In genomic region chr19:35348909-35349611, GRCh38 we compare ENCODE assay signal across 12 cellular contexts. TPM values are rescaled to one million over a fixed set of nuclear protein-coding genes. Genes with fewer than 3 reads are reported as not detected.
DNase-seq lines count a peak whose midpoint lies in the region; ATAC-seq, FAIRE-seq and TF ChIP-seq lines count a peak whose summit lies in the region.
"Had no signal": no experiment of that assay in that cellular context is flagged by ENCODE, and none has a peak within 500 bp of the region (broad histone marks: within the 10 kb centered on the region; RNA-seq: fewer than 3 reads in every experiment).

No MANE protein-coding gene starts in this region.

- H3K23me2 ChIP-seq in H1 (ENCODE audit: low read depth, low read length) = no peaks in the 10 kb centered on the region; the same call in 1 of the 2 replicates

- H3K4me2 ChIP-seq in H1 (ENCODE audit: insufficient read depth in 1 of 2, low read depth in 2 of 2, low read length in 2 of 2) = no peak overlapping the region

- H3K4me1 ChIP-seq in H1 (replicated peaks in 1 of 4; ENCODE audit: control insufficient read depth in 3 of 4, insufficient read depth in 4 of 4, low read length in 3 of 4) (peaks cover 0 to 2% (median 0%) of the 10 kb centered on the region in 4 experiments; a peak in 2 of 7 replicates), spleen (peaks cover 24 to 89% (median 62%) of the 10 kb centered on the region in 6 donors), psoas muscle (no peaks in the 10 kb centered on the region)

- H3K18ac ChIP-seq in H1 (ENCODE audit: extremely low read depth, low read length) = no peak overlapping the region

- no peak overlapping the region for H3K4me3 ChIP-seq in H1 (ENCODE audit: extremely low read depth in 1 of 4, insufficient read depth in 2 of 4, low read depth in 3 of 4, low read length in 4 of 4)
- no peak overlapping the region for H3K4me3 ChIP-seq in spleen
- no peak overlapping the region for H3K4me3 ChIP-seq in psoas muscle

- no peaks in the 10 kb centered on the region for H3K9me3 ChIP-seq in H1 (ENCODE audit: insufficient read depth in 2 of 2, low read depth in 1 of 2, low read length in 1 of 2)
- H3K9me3 ChIP-seq in spleen = no peaks in the 10 kb centered on the region
- H3K9me3 ChIP-seq in psoas muscle = no peaks in the 10 kb centered on the region

- H2BK120ac ChIP-seq in H1 (replicated peaks; ENCODE audit: low read depth, low read length) = no peak overlapping the region

- H2AK5ac ChIP-seq in H1 (ENCODE audit: low read depth, low read length) = no peak overlapping the region

- no peak for DNase-seq in activated CD4-positive, alpha-beta T cell treated with anti-CD3 and anti-CD28 coated beads for 36 hours
- DNase-seq in activated CD4-positive, alpha-beta T cell treated with anti-CD3 and anti-CD28 coated beads, Interleukin-2, amount 50 U/mL, for 4 hours = no peak
- peak; percentile 78 for DNase-seq in NCI-H345 (lab: John Stamatoyannopoulos, UW)
- peak in 1 of 2 experiments; percentile 44 for DNase-seq in H1 (ENCODE audit: low read depth in 1 of 2, low spot score in 2 of 2)
- DNase-seq in spleen = peak; percentile 75
- no peak for DNase-seq in NCI-H1930 (lab: John Stamatoyannopoulos, UW)
- no peak for DNase-seq in erythroblast (lab: John Stamatoyannopoulos, UW)
- no peak for DNase-seq in psoas muscle
- DNase-seq: NCI-H510A had no signal

- no peak for TF ChIP-seq EP300 in H1 (IDR thresholded peaks at IDR 0.05; ENCODE audit: borderline replicate concordance in 1 of 2, low read depth in 2 of 2, low read length in 2 of 2)

- no peaks in the 10 kb centered on the region for H3K79me1 ChIP-seq in H1 (ENCODE audit: low read depth, low read length)

- no peaks in the 10 kb centered on the region for H4K20me1 ChIP-seq in H1 (replicated peaks in 1 of 2; ENCODE audit: control insufficient read depth in 1 of 2, insufficient read depth in 2 of 2, low read length in 2 of 2)

- H2BK15ac ChIP-seq in H1 (ENCODE audit: low read length) = no peak overlapping the region

- H2BK20ac ChIP-seq in H1 (ENCODE audit: low read length) = no peak overlapping the region

- H3K4me1 Mint-ChIP-seq in activated CD4-positive, alpha-beta T cell treated with anti-CD3 and anti-CD28 coated beads for 36 hours = peaks cover 41% of the 10 kb centered on the region

- 81% methylated on average over 18 of the region's 18 CpGs; no CpG with 5 or more reads in 1 of the 2 experiments for WGBS in H1 (ENCODE audit: extremely low coverage in 1 of 2, insufficient coverage in 1 of 2, insufficient read length in 1 of 2, insufficient replicate concordance in 2 of 2, low coverage in 1 of 2, low lambda C conversion rate in 2 of 2, missing lambda C conversion rate in 1 of 2), 2 experiments
- WGBS in spleen, 5 donors = 74 to 84% (median 83%) methylated on average over 18 of the region's 18 CpGs
- WGBS in psoas muscle, 3 donors = 63 to 73% (median 66%) methylated on average over 18 of the region's 18 CpGs

- no peak overlapping the region for H3K56ac ChIP-seq in H1 (replicated peaks; ENCODE audit: insufficient read length, low read depth, low read length)

- H3K36me3 ChIP-seq in H1 (ENCODE audit: control insufficient read depth in 2 of 4, insufficient read depth in 4 of 4, low read length in 3 of 4) (no peaks in the 10 kb centered on the region), spleen (peaks cover 0 to 20% (median 0%) of the 10 kb centered on the region in 6 donors), psoas muscle (ENCODE audit: insufficient read depth in 1 of 2, low read depth in 1 of 2) (no peaks in the 10 kb centered on the region)

- peak overlapping the region; percentile 99 for H3K27ac Mint-ChIP-seq in activated CD4-positive, alpha-beta T cell treated with anti-CD3 and anti-CD28 coated beads for 36 hours

- no peaks in the 10 kb centered on the region for H3K79me2 ChIP-seq in H1 (ENCODE audit: control insufficient read depth in 1 of 2, insufficient read depth in 2 of 2, low read length in 2 of 2)

- no peak overlapping the region for H3K14ac ChIP-seq in H1 (ENCODE audit: insufficient read length)

- CTCF ChIA-PET in activated CD4-positive, alpha-beta T cell treated with anti-CD3 and anti-CD28 coated beads for 36 hours (lab: Charles Lee) = interaction anchor here (0.6 to 2.7 kb wide), 4 partner anchors 119 to 174 kb away, joined by 3 to 8 read pairs (median 6); no protein-coding TSS in a partner anchor
- CTCF ChIA-PET in H1 (lab: Charles Lee; ENCODE audit: partially characterized antibody) = interaction anchor here (0.8 to 1.9 kb wide), 5 partner anchors 9 to 293 kb away, joined by 3 to 5 read pairs (median 4); partner anchors contain the start of gene FFAR3

- H3K4ac ChIP-seq in H1 (replicated peaks; ENCODE audit: insufficient read length, low read depth, low read length) = no peak overlapping the region

- no peak overlapping the region for H4K8ac ChIP-seq in H1 (ENCODE audit: extremely low read depth, insufficient read depth, low read length)

- TF ChIP-seq RAD21 in H1 (IDR thresholded peaks at IDR 0.05 in 1 of 2, conservative IDR thresholded peaks at IDR 0.05 in 1 of 2; ENCODE audit: low read depth in 2 of 2, low read length in 2 of 2) = no peak

- H3K27ac ChIP-seq in H1 (ENCODE audit: low read depth, low read length) = no peak overlapping the region
- H3K27ac ChIP-seq in spleen = peak overlapping the region in 3 of 8 donors; percentile 87 to 93 (median 88)
- H3K27ac ChIP-seq in psoas muscle = no peak overlapping the region
- H3K27ac ChIP-seq: epithelial cell of prostate had no signal

- no peak overlapping the region for H2AFZ ChIP-seq in H1 (ENCODE audit: low read length)

- TF ChIP-seq POLR2A in H1 (IDR thresholded peaks at IDR 0.05; ENCODE audit: control extremely low read depth in 1 of 2, low read depth in 2 of 2, low read length in 2 of 2) (no peak), spleen (IDR thresholded peaks at IDR 0.05) (no peak), erythroblast (IDR thresholded peaks at IDR 0.05; ENCODE audit: low read length) (no peak)

- H4K5ac ChIP-seq in H1 (ENCODE audit: insufficient read length, low read depth, low read length) = no peak overlapping the region

- no peaks in the 10 kb centered on the region for H3K9me3 Mint-ChIP-seq in activated CD4-positive, alpha-beta T cell treated with anti-CD3 and anti-CD28 coated beads for 36 hours (ENCODE audit: low read depth)

- no peaks in the 10 kb centered on the region for H3K36me3 Mint-ChIP-seq in activated CD4-positive, alpha-beta T cell treated with anti-CD3 and anti-CD28 coated beads for 36 hours (ENCODE audit: low read depth)

- no peak overlapping the region for H3K4me3 Mint-ChIP-seq in activated CD4-positive, alpha-beta T cell treated with anti-CD3 and anti-CD28 coated beads for 36 hours

- H3K27me3 ChIP-seq in H1 (replicated peaks in 1 of 4; ENCODE audit: control insufficient read depth in 3 of 4, extremely low read depth in 1 of 4, insufficient read depth in 3 of 4, low read length in 3 of 4) (no peaks in the 10 kb centered on the region), spleen (replicated peaks in 1 of 7) (peaks cover 0 to 28% (median 0%) of the 10 kb centered on the region in 7 donors), psoas muscle (ENCODE audit: insufficient read depth in 3 of 3, low read length in 2 of 3) (peaks cover 0 to 43% (median 4%) of the 10 kb centered on the region in 3 donors)

- no peak for FAIRE-seq in H1 (lab: Jason Lieb, UNC)

- peaks cover 2% of the 10 kb centered on the region for H3K27me3 Mint-ChIP-seq in activated CD4-positive, alpha-beta T cell treated with anti-CD3 and anti-CD28 coated beads for 36 hours

- TF ChIP-seq CTCF in H1 (IDR thresholded peaks at IDR 0.05; ENCODE audit: control extremely low read depth in 1 of 3, insufficient read depth in 1 of 3, low read depth in 1 of 3, low read length in 3 of 3) (no peak), spleen (IDR thresholded peaks at IDR 0.05 in 8 of 11, conservative IDR thresholded peaks at IDR 0.05 in 3 of 11) (no peak), psoas muscle (IDR thresholded peaks at IDR 0.05) (no peak)

- ATAC-seq in activated CD4-positive, alpha-beta T cell treated with anti-CD3 and anti-CD28 coated beads for 36 hours = no peak
- no peak for ATAC-seq in psoas muscle
- ATAC-seq: SK-N-SH treated with all-trans-retinoic acid at 6 μM for 48 hours had no signal

- POLR2A ChIA-PET in activated CD4-positive, alpha-beta T cell treated with anti-CD3 and anti-CD28 coated beads for 36 hours (lab: Charles Lee) = no interaction called here
- POLR2A ChIA-PET in H1 (lab: Charles Lee; ENCODE audit: partially characterized antibody) = no interaction called here

- no peak overlapping the region for H4K91ac ChIP-seq in H1 (replicated peaks; ENCODE audit: insufficient read length, low read length)

- no peak overlapping the region for H2BK5ac ChIP-seq in H1 (ENCODE audit: low read depth, low read length)

- H3K9ac ChIP-seq in H1 (replicated peaks in 1 of 4; ENCODE audit: extremely low read depth in 1 of 4, low read depth in 3 of 4, low read length in 3 of 4) = no peak overlapping the region

- 0 out of 2 replicates have a peak overlapping the region, but pooled peaks have one; percentile 7 for H2BK12ac ChIP-seq in H1 (ENCODE audit: low read depth, low read length)

- no peak overlapping the region for H3K23ac ChIP-seq in H1 (ENCODE audit: insufficient read length)

- intact Hi-C loops in activated CD4-positive, alpha-beta T cell treated with anti-CD3 and anti-CD28 coated beads for 36 hours (cut with DNase I, micrococcal nuclease) = loop anchor here in 1 of 2 experiments (5.0 kb wide), 1 partner anchor 198 kb away; the partner anchor contains the start of gene TMEM147
- intact Hi-C loops in spleen (cut with DNase I; ENCODE audit: low total_unique reads) (no loop called here), psoas muscle (cut with DNase I) (no loop called here)

RNA-seq across cellular contexts. Expression of gene FFAR1, which starts 1.4 kb away (rescaled TPM):
- under 1 TPM; 0.23 to 0.35 TPM for total RNA-seq in activated CD4-positive, alpha-beta T cell treated with anti-CD3 and anti-CD28 coated beads for 36 hours
- not detected in 2 replicates for total RNA-seq in H1 (2021; fragmentation: NEBNext Ultra II Directional; extraction: Animal tissue kit (Norgen Biotek cat#: 25700))
- polyA plus RNA-seq in H1 (2011; rRNA removed) (not detected in 2 replicates), spleen (under 1 TPM; 0.18 to 0.52 (median 0.26) TPM), psoas muscle (not detected)
- polyA plus RNA-seq in H1 (2011; cell fraction: cytosol; rRNA removed) = not detected
- polyA plus RNA-seq in H1 (2011; cell fraction: nucleus; rRNA removed) = not detected
- polyA plus RNA-seq in H1 (2012, experiment 1 of 2) = not detected in 4 replicates
- not detected for polyA plus RNA-seq in H1 (2012, experiment 2 of 2)
- polyA plus RNA-seq in H1 (2013, experiment 1 of 2) = not detected
- not detected for polyA plus RNA-seq in H1 (2013, experiment 2 of 2)
- not detected in 2 replicates for polyA minus RNA-seq in H1 (2011; rRNA and poly(A)+ RNA removed)
- not detected for polyA minus RNA-seq in H1 (2011; cell fraction: cytosol; rRNA and poly(A)+ RNA removed)
- not detected for polyA minus RNA-seq in H1 (2011; cell fraction: nucleus; rRNA and poly(A)+ RNA removed)
- total RNA-seq in spleen (under 1 TPM in 4 of 7 donors, not detected in 3; 0.16 to 0.32 (median 0.28) TPM), psoas muscle (not detected)
- total RNA-seq: A673 had no signal

RNA-seq across cellular contexts. Expression of gene FFAR3, which starts 9.2 kb away (rescaled TPM):
- total RNA-seq in activated CD4-positive, alpha-beta T cell treated with anti-CD3 and anti-CD28 coated beads for 36 hours = 1 to 10 TPM; 2.4 to 3.1 TPM
- not detected in 2 replicates for total RNA-seq in H1 (2021; fragmentation: NEBNext Ultra II Directional; extraction: Animal tissue kit (Norgen Biotek cat#: 25700))
- 0.24 TPM in 1 of 2 replicates, not detected in the other for polyA plus RNA-seq in H1 (2011; rRNA removed)
- 0.13 TPM for polyA plus RNA-seq in H1 (2011; cell fraction: cytosol; rRNA removed)
- 0.10 TPM for polyA plus RNA-seq in H1 (2011; cell fraction: nucleus; rRNA removed)
- not detected in 4 replicates for polyA plus RNA-seq in H1 (2012, experiment 1 of 2)
- not detected for polyA plus RNA-seq in H1 (2012, experiment 2 of 2)
- polyA plus RNA-seq in H1 (2013, experiment 1 of 2) = not detected
- polyA plus RNA-seq in H1 (2013, experiment 2 of 2) = not detected
- polyA minus RNA-seq in H1 (2011; rRNA and poly(A)+ RNA removed) = not detected in 2 replicates
- polyA minus RNA-seq in H1 (2011; cell fraction: cytosol; rRNA and poly(A)+ RNA removed) = not detected
- polyA minus RNA-seq in H1 (2011; cell fraction: nucleus; rRNA and poly(A)+ RNA removed) = not detected
- 1 to 10 TPM in 4 of 7 donors, under 1 TPM in 2, not detected in 1; 0.55 to 3.2 (median 2.0) TPM for total RNA-seq in spleen
- under 1 TPM; 0.30 to 0.45 (median 0.33) TPM for polyA plus RNA-seq in spleen
- under 1 TPM in 2 of 4 donors, not detected in 2; 0.17 to 0.22 TPM for total RNA-seq in psoas muscle
- under 1 TPM in 1 of 3 donors, not detected in 2; 0.04 TPM for polyA plus RNA-seq in psoas muscle

RNA-seq across cellular contexts. Expression of gene CD22, which starts 20.1 kb away (rescaled TPM):
- total RNA-seq in activated CD4-positive, alpha-beta T cell treated with anti-CD3 and anti-CD28 coated beads for 36 hours = 1 to 10 TPM; 3.5 to 4.1 TPM
- total RNA-seq in H1 (2021; fragmentation: NEBNext Ultra II Directional; extraction: Animal tissue kit (Norgen Biotek cat#: 25700)) = 0.54 and 0.60 TPM in 2 replicates
- polyA plus RNA-seq in H1 (2011; rRNA removed) (0.06 and 0.42 TPM in 2 replicates), spleen (100 to 1,000 TPM; 292 to 445 (median 394) TPM), psoas muscle (under 1 TPM; 0.11 to 0.32 (median 0.14) TPM)
- polyA plus RNA-seq in H1 (2011; cell fraction: cytosol; rRNA removed) = 0.30 TPM
- polyA plus RNA-seq in H1 (2011; cell fraction: nucleus; rRNA removed) = 0.51 TPM
- polyA plus RNA-seq in H1 (2012, experiment 1 of 2) = 0.13 to 0.33 TPM (median 0.18 TPM) in 3 of 4 replicates, not detected in the other
- polyA plus RNA-seq in H1 (2012, experiment 2 of 2) = not detected
- polyA plus RNA-seq in H1 (2013, experiment 1 of 2) = 0.53 TPM
- polyA plus RNA-seq in H1 (2013, experiment 2 of 2) = 0.24 TPM
- polyA minus RNA-seq in H1 (2011; rRNA and poly(A)+ RNA removed) = 0.39 TPM in 1 of 2 replicates, not detected in the other
- not detected for polyA minus RNA-seq in H1 (2011; cell fraction: cytosol; rRNA and poly(A)+ RNA removed)
- polyA minus RNA-seq in H1 (2011; cell fraction: nucleus; rRNA and poly(A)+ RNA removed) = not detected
- total RNA-seq in spleen (100 to 1,000 TPM; 251 to 446 (median 339) TPM), psoas muscle (1 to 10 TPM in 2 of 4 donors, under 1 TPM in 2; 0.15 to 3.2 (median 1.2) TPM)
- total RNA-seq: A673 had no signal

RNA-seq across cellular contexts. Expression of gene GPR42, which starts 21.8 kb away (rescaled TPM):
- 1 to 10 TPM in 1 of 2 experiments, under 1 TPM in 1; 0.54 to 1.1 TPM for total RNA-seq in activated CD4-positive, alpha-beta T cell treated with anti-CD3 and anti-CD28 coated beads for 36 hours
- not detected in 2 replicates for total RNA-seq in H1 (2021; fragmentation: NEBNext Ultra II Directional; extraction: Animal tissue kit (Norgen Biotek cat#: 25700))
- polyA plus RNA-seq in H1 (2011; rRNA removed) (not detected in 2 replicates), spleen (under 1 TPM in 1 of 3 donors, not detected in 2; 0.09 TPM), psoas muscle (not detected)
- polyA plus RNA-seq in H1 (2011; cell fraction: cytosol; rRNA removed) = not detected
- polyA plus RNA-seq in H1 (2011; cell fraction: nucleus; rRNA removed) = not detected
- not detected in 4 replicates for polyA plus RNA-seq in H1 (2012, experiment 1 of 2)
- not detected for polyA plus RNA-seq in H1 (2012, experiment 2 of 2)
- not detected for polyA plus RNA-seq in H1 (2013, experiment 1 of 2)
- polyA plus RNA-seq in H1 (2013, experiment 2 of 2) = not detected
- polyA minus RNA-seq in H1 (2011; rRNA and poly(A)+ RNA removed) = not detected in 2 replicates
- polyA minus RNA-seq in H1 (2011; cell fraction: cytosol; rRNA and poly(A)+ RNA removed) = not detected
- polyA minus RNA-seq in H1 (2011; cell fraction: nucleus; rRNA and poly(A)+ RNA removed) = not detected
- total RNA-seq in spleen (under 1 TPM in 3 of 7 donors, not detected in 4; 0.60 to 0.67 (median 0.66) TPM), psoas muscle (not detected)
- total RNA-seq: A673 had no signal

RNA-seq across cellular contexts. Expression of gene MAG, which starts 57.1 kb away (rescaled TPM):
- under 1 TPM; 0.19 to 0.34 TPM for total RNA-seq in activated CD4-positive, alpha-beta T cell treated with anti-CD3 and anti-CD28 coated beads for 36 hours
- 0.46 and 1.3 TPM in 2 replicates for total RNA-seq in H1 (2021; fragmentation: NEBNext Ultra II Directional; extraction: Animal tissue kit (Norgen Biotek cat#: 25700))
- polyA plus RNA-seq in H1 (2011; rRNA removed) = 0.20 and 0.72 TPM in 2 replicates
- 0.41 TPM for polyA plus RNA-seq in H1 (2011; cell fraction: cytosol; rRNA removed)
- 1.7 TPM for polyA plus RNA-seq in H1 (2011; cell fraction: nucleus; rRNA removed)
- 0.22 to 0.74 TPM (median 0.54 TPM) in 4 replicates for polyA plus RNA-seq in H1 (2012, experiment 1 of 2)
- polyA plus RNA-seq in H1 (2012, experiment 2 of 2) = 0.28 TPM
- 1.4 TPM for polyA plus RNA-seq in H1 (2013, experiment 1 of 2)
- 1.3 TPM for polyA plus RNA-seq in H1 (2013, experiment 2 of 2)
- polyA minus RNA-seq in H1 (2011; rRNA and poly(A)+ RNA removed) = 0.25 and 0.90 TPM in 2 replicates
- polyA minus RNA-seq in H1 (2011; cell fraction: cytosol; rRNA and poly(A)+ RNA removed) = not detected
- polyA minus RNA-seq in H1 (2011; cell fraction: nucleus; rRNA and poly(A)+ RNA removed) = not detected
- 10 to 100 TPM in 3 of 7 donors, under 1 TPM in 2, not detected in 2; 0.26 to 55.2 (median 35.1) TPM for total RNA-seq in spleen
- polyA plus RNA-seq in spleen = under 1 TPM; 0.07 to 0.42 (median 0.16) TPM
- under 1 TPM in 1 of 4 donors, not detected in 3; 0.11 TPM for total RNA-seq in psoas muscle
- polyA plus RNA-seq in psoas muscle = under 1 TPM in 2 of 3 donors, not detected in 1; 0.05 to 0.30 TPM
- total RNA-seq: A673 had no signal

Comparison
In these comparisons a context has a peak if more than half of its experiments do, and no peak if none do; other contexts are left out.
1. DNase-seq: peak in NCI-H345 (single experiment) and spleen (single experiment); none in activated CD4-positive, alpha-beta T cell treated with anti-CD3 and anti-CD28 coated beads for 36 hours (single experiment), activated CD4-positive, alpha-beta T cell treated with anti-CD3 and anti-CD28 coated beads, Interleukin-2, amount 50 U/mL, for 4 hours (0 of 2), NCI-H1930 (0 of 2), erythroblast (0 of 2) and psoas muscle (0 of 2).
2. RNA of gene CD22, which starts 20.1 kb away (total RNA-seq): 251 to 446 TPM in spleen; 3.5 to 4.1 TPM in activated CD4-positive, alpha-beta T cell treated with anti-CD3 and anti-CD28 coated beads for 36 hours, 0.15 to 3.2 TPM in psoas muscle and 0.54 to 0.60 TPM in H1; every median in the first group is over 10 times any median in the second.